Comparison of ENCODE assay signal across 10 cellular contexts in the genomic region with DNA sequence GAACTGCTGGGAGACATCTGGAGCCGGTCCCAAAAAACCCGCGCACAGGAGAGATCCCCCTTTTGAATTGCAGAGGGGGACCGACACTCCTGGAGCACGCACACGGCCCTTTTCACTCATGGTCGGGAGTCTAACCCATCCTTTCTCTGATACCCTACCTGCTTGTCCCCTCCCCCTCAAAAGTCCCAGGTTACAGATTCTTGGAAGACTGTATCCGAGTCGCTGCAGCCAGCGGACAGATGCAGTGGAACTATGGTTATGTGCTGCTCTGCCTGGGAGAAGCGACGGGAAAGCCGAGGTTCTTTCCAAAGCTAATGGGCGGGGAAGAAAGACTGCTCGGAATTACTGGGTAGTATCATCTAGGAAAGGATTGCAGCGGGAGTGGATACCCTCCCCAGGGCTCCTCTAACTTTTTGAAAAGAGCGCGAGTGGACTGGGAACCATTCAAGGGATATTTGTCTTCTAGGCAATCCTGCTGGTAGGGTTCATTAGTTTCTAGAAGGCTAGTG. TPM values are rescaled to one million over a fixed set of nuclear protein-coding genes. Genes with fewer than 3 reads are reported as not detected.
DNase-seq lines count a peak whose midpoint lies in the region; ATAC-seq and TF ChIP-seq lines count a peak whose summit lies in the region.
"Had no signal": no experiment of that assay in that cellular context is flagged by ENCODE, and none has a peak within 500 bp of the region (broad histone marks: within the 10 kb centered on the region; RNA-seq: fewer than 3 reads in every experiment).

No MANE protein-coding gene starts in this region.

- H3K4me1 ChIP-seq in SJCRH30, result peaks cover 24% of the 10 kb centered on the region

- DNase-seq in GM13976 (ENCODE audit: low spot score) (peak; percentile 17), left ventricle myocardium superior (no peak), renal cortical epithelial cell (ENCODE audit: low read depth) (peak; percentile 19), SJCRH30 (no peak), NCI-H2081 (lab: John Stamatoyannopoulos, UW) (no peak)

- H3K9me3 ChIP-seq in SJCRH30 (replicated peaks), result no peaks in the 10 kb centered on the region

- H3K27ac ChIP-seq in SJCRH30, result no peak overlapping the region; the same call in 1 of the 2 replicates

- in situ Hi-C loops in GM13976 (cut with MboI; ENCODE audit: low sequenced_read_pairs, unreplicated experiment), result no loop called here

- no peaks in the 10 kb centered on the region for H3K9me3 Mint-ChIP-seq in activated naive CD8-positive, alpha-beta T cell (ENCODE audit: low read depth)

- no peak for TF ChIP-seq CTCF in GM13976 (IDR thresholded peaks at IDR 0.05; ENCODE audit: borderline replicate concordance, control extremely low read depth, extremely low read depth, insufficient read depth, missing control alignments)

- no peaks in the 10 kb centered on the region for H3K36me3 Mint-ChIP-seq in activated naive CD8-positive, alpha-beta T cell

- intact Hi-C loops in left ventricle myocardium superior (cut with micrococcal nuclease), result no loop called here

- peaks cover 55% of the 10 kb centered on the region for H3K27me3 Mint-ChIP-seq in activated naive CD8-positive, alpha-beta T cell

- H3K4me1 Mint-ChIP-seq in activated naive CD8-positive, alpha-beta T cell (ENCODE audit: low read depth), result peaks cover 34% of the 10 kb centered on the region

- no peak overlapping the region for H3K27ac Mint-ChIP-seq in activated naive CD8-positive, alpha-beta T cell

- no peaks in the 10 kb centered on the region for H3K36me3 ChIP-seq in SJCRH30

- peak overlapping the region; percentile 78 for H3K4me3 Mint-ChIP-seq in activated naive CD8-positive, alpha-beta T cell

- peak; percentile 15 for ATAC-seq in left ventricle myocardium superior
- no peak for ATAC-seq in HG02885 (IDR thresholded peaks at IDR 0.05; ENCODE audit: poor library complexity, unreplicated experiment)
- no peak for ATAC-seq in GM18519 (IDR thresholded peaks at IDR 0.05; ENCODE audit: low FRiP score, unreplicated experiment)

- H3K4me3 ChIP-seq in SJCRH30, result no peak overlapping the region; the same call in 1 of the 2 replicates

- H3K27me3 ChIP-seq in SJCRH30, result no peaks in the 10 kb centered on the region

RNA-seq across cellular contexts. Expression of gene PTHLH, which starts 1.5 kb away (rescaled TPM):
- not detected for total RNA-seq in left ventricle myocardium superior
- 0.40 and 9.7 TPM in 2 replicates for total RNA-seq in renal cortical epithelial cell
- total RNA-seq in SJCRH30 (2014; rRNA removed; shearing (Covaris generic)), result 3.5 and 3.6 TPM in 2 replicates
- total RNA-seq: frontal cortex; T-helper 1 cell treated with Interleukin-12 subunit alpha and Interleukin-12 subunit beta and Interleukin-4 antibody, amounts not matched to agents 30 ng/mL and 1 ng/mL, for 36 hours had no signal

Comparison
In these comparisons a context has a peak if more than half of its experiments do, and no peak if none do; other contexts are left out.
1. DNase-seq: peak in GM13976 (single experiment) and renal cortical epithelial cell (single experiment); none in left ventricle myocardium superior (single experiment), SJCRH30 (0 of 2) and NCI-H2081 (0 of 2).